8 cellular contexts compared by ENCODE assay signal in the genomic region with DNA sequence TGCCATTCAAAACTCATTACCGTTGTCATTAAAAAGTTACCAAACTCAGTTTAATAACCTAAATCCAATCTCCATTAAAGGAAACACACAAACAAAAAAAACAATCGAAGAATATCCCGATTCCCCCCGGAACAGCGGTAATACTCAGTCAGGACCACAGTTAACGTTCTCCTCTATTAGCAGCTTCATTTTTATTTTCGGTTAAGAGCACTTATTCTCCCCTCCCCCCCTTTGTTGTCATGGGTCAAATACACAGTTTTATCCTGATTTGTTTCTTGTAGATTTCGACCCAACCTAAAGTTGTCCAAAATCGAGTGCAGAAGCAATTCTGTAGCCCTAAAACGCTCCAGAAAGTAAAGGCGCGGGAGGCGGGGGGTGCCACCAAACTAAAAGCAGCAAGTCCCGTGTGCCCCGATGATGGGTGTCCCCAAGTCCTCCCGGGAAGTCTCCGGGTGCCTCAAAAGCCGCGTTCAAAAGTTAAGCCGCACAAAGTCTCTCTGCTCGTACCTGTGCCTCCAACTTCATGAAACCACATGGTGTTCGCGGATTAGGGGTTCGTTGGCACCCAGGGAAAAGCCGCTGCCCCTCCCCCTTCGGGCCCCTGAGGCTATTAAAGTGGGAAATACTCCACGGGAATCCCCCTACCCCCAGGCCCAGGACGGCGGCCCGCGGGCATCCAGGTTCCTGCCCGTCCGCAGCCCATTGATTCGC. TPM values are rescaled to one million over a fixed set of nuclear protein-coding genes. Genes with fewer than 3 reads are reported as not detected.
DNase-seq lines count a peak whose midpoint lies in the region; ATAC-seq and TF ChIP-seq lines count a peak whose summit lies in the region.

No MANE protein-coding gene starts in this region.

- H3K36me3 Mint-ChIP-seq in activated CD4-positive, alpha-beta T cell treated with anti-CD3 and anti-CD28 coated beads for 36 hours (ENCODE audit: low read depth), result peaks cover 35% of the 10 kb centered on the region
- H3K36me3 Mint-ChIP-seq in endodermal cell (ENCODE audit: low read depth) (peaks cover 27% of the 10 kb centered on the region), naive B cell (no peaks in the 10 kb centered on the region)

- H3K9me3 ChIP-seq in endodermal cell (ENCODE audit: control insufficient read depth, low read length) (no peaks in the 10 kb centered on the region), testis (no peaks in the 10 kb centered on the region)

- H3K9ac ChIP-seq in endodermal cell (ENCODE audit: extremely low read depth, low read length, poor library complexity, severe bottlenecking), result peak overlapping the region; percentile 96

- H3K9me3 Mint-ChIP-seq in activated CD4-positive, alpha-beta T cell treated with anti-CD3 and anti-CD28 coated beads for 36 hours (ENCODE audit: low read depth), result no peaks in the 10 kb centered on the region
- H3K9me3 Mint-ChIP-seq in endodermal cell (no peaks in the 10 kb centered on the region), naive B cell (peaks cover 0 to 5% (median 0%) of the 10 kb centered on the region in 7 donors)

- peaks cover 7% of the 10 kb centered on the region for H3K36me3 ChIP-seq in GM06990 (ENCODE audit: control insufficient read depth, insufficient read depth, low read length)
- H3K36me3 ChIP-seq in endodermal cell (ENCODE audit: control insufficient read depth, insufficient read depth, low read length), result peaks cover 39% of the 10 kb centered on the region
- H3K36me3 ChIP-seq in testis (ENCODE audit: low read depth, missing control alignments), result no peaks in the 10 kb centered on the region

- H3K4me1 Mint-ChIP-seq in activated CD4-positive, alpha-beta T cell treated with anti-CD3 and anti-CD28 coated beads for 36 hours, result peaks cover 45% of the 10 kb centered on the region
- H3K4me1 Mint-ChIP-seq in endodermal cell (peaks cover 18% of the 10 kb centered on the region), naive B cell (peaks cover 20 to 48% (median 35%) of the 10 kb centered on the region in 3 donors)

- intact Hi-C loops in activated CD4-positive, alpha-beta T cell treated with anti-CD3 and anti-CD28 coated beads for 36 hours (cut with DNase I, micrococcal nuclease), result loop anchor here (1.0 to 10.0 kb wide), 10 partner anchors 23 to 597 kb away; a partner anchor contains a TSS
- intact Hi-C loops in testis (cut with DNase I; ENCODE audit: low total_unique reads), result no loop called here

- CTCF ChIA-PET in activated CD4-positive, alpha-beta T cell treated with anti-CD3 and anti-CD28 coated beads for 36 hours (lab: Charles Lee), result interaction anchor here (0.5 to 2.9 kb wide), 7 partner anchors 10 to 88 kb away, joined by 3 to 17 read pairs (median 4); no protein-coding TSS in a partner anchor

- DNase-seq in GM06990 (ENCODE audit: extremely low read depth, insufficient read length) (peak; percentile 26), endodermal cell (no peak), naive B cell (no peak), testis (peak; percentile 53), superior temporal gyrus (ENCODE audit: extremely low spot score) (no peak), SKM-1 (lab: John Stamatoyannopoulos, UW; ENCODE audit: unreplicated experiment) (no peak)
- DNase-seq in activated CD4-positive, alpha-beta T cell treated with anti-CD3 and anti-CD28 coated beads for 36 hours, result peak; percentile 69

- peak overlapping the region; percentile 92 for H3K27ac Mint-ChIP-seq in activated CD4-positive, alpha-beta T cell treated with anti-CD3 and anti-CD28 coated beads for 36 hours
- H3K27ac Mint-ChIP-seq in endodermal cell (peak overlapping the region; percentile 91), naive B cell (peak overlapping the region; percentile 81 to 96 (median 94))

- no peak for TF ChIP-seq POLR2A in testis (IDR thresholded peaks at IDR 0.05)

- peak overlapping the region; percentile 92 for H3K4me3 ChIP-seq in GM06990 (replicated peaks; ENCODE audit: low read depth, low read length)
- H3K4me3 ChIP-seq in endodermal cell (ENCODE audit: low read length), result peak overlapping the region; percentile 92
- peak overlapping the region; percentile 95 to 99 for H3K4me3 ChIP-seq in testis

- H3K27me3 Mint-ChIP-seq in activated CD4-positive, alpha-beta T cell treated with anti-CD3 and anti-CD28 coated beads for 36 hours, result no peaks in the 10 kb centered on the region
- H3K27me3 Mint-ChIP-seq in endodermal cell (ENCODE audit: insufficient read depth) (no peaks in the 10 kb centered on the region), naive B cell (no peaks in the 10 kb centered on the region)

- POLR2A ChIA-PET in activated CD4-positive, alpha-beta T cell treated with anti-CD3 and anti-CD28 coated beads for 36 hours (lab: Charles Lee), result interaction anchor here (1.0 to 1.6 kb wide), 2 partner anchors 8 to 20 kb away, joined by 4 read pairs; no protein-coding TSS in a partner anchor

- H3K27ac ChIP-seq in endodermal cell (ENCODE audit: low read depth, low read length) (peak overlapping the region; percentile 98), testis (peak overlapping the region; percentile 94 to 100)

- H3K27me3 ChIP-seq in GM06990 (replicated peaks; ENCODE audit: control insufficient read depth, insufficient read depth, low read length), result no peaks in the 10 kb centered on the region
- no peaks in the 10 kb centered on the region for H3K27me3 ChIP-seq in endodermal cell (ENCODE audit: control insufficient read depth, insufficient read depth, low read length, poor library complexity, severe bottlenecking)
- no peaks in the 10 kb centered on the region for H3K27me3 ChIP-seq in testis

- no peak for TF ChIP-seq CTCF in GM06990 (IDR thresholded peaks at IDR 0.05; ENCODE audit: insufficient read depth, low read length, poor library complexity, severe bottlenecking)
- TF ChIP-seq CTCF in endodermal cell (conservative IDR thresholded peaks at IDR 0.05), result no peak
- no peak for TF ChIP-seq CTCF in testis (IDR thresholded peaks at IDR 0.05)

- H3K4me1 ChIP-seq in endodermal cell (ENCODE audit: control insufficient read depth, insufficient read depth, low read length), result no peaks in the 10 kb centered on the region
- peaks cover 25% of the 10 kb centered on the region for H3K4me1 ChIP-seq in testis

- WGBS in endodermal cell (ENCODE audit: insufficient coverage in 1 of 2, insufficient read length in 1 of 2), 2 experiments, result 1% methylated on average over 28 to 34 of the region's 34 CpGs
- 0% methylated on average over 23 to 34 of the region's 34 CpGs for WGBS in testis, 2 donors

- peak; percentile 11 for ATAC-seq in HG03432 (IDR thresholded peaks at IDR 0.05; ENCODE audit: unreplicated experiment)
- ATAC-seq in activated CD4-positive, alpha-beta T cell treated with anti-CD3 and anti-CD28 coated beads for 36 hours, result peak; percentile 13
- ATAC-seq in naive B cell (ENCODE audit: low read depth in 2 of 2), result peak; percentile 0 to 1

- peak overlapping the region; percentile 97 for H3K4me3 Mint-ChIP-seq in activated CD4-positive, alpha-beta T cell treated with anti-CD3 and anti-CD28 coated beads for 36 hours
- H3K4me3 Mint-ChIP-seq in endodermal cell (peak overlapping the region; percentile 86), naive B cell (peak overlapping the region; percentile 87 to 98 (median 91))

RNA-seq across cellular contexts. Expression of a gene that starts 1.0 kb away (rescaled TPM):
- total RNA-seq in activated CD4-positive, alpha-beta T cell treated with anti-CD3 and anti-CD28 coated beads for 36 hours, result 100 to 1,000 TPM; 594 to 727 TPM
- total RNA-seq in endodermal cell, result 100 to 1,000 TPM; 586 to 714 TPM
- 640 TPM for polyA plus RNA-seq in endodermal cell (2013, experiment 1 of 2)
- polyA plus RNA-seq in endodermal cell (2013, experiment 2 of 2), result 584 TPM
- 100 to 1,000 TPM; 260 to 424 (median 363) TPM for polyA plus RNA-seq in naive B cell (ENCODE audit: low read depth in 6 of 6)
- 100 to 1,000 TPM in 1 of 2 donors, 10 to 100 TPM in 1; 92.3 to 102 TPM for total RNA-seq in testis
- 484 TPM for polyA plus RNA-seq in testis (ENCODE audit: insufficient read depth, low read depth, low replicate concordance)

RNA-seq across cellular contexts. Expression of a gene that starts 23.7 kb away (rescaled TPM):
- total RNA-seq in activated CD4-positive, alpha-beta T cell treated with anti-CD3 and anti-CD28 coated beads for 36 hours, result 100 to 1,000 TPM; 130 to 160 TPM
- total RNA-seq in endodermal cell, result 100 to 1,000 TPM; 105 to 117 TPM
- polyA plus RNA-seq in endodermal cell (2013, experiment 1 of 2), result 61.6 TPM
- 57.0 TPM for polyA plus RNA-seq in endodermal cell (2013, experiment 2 of 2)
- polyA plus RNA-seq in naive B cell (ENCODE audit: low read depth in 6 of 6), result 10 to 100 TPM; 11.7 to 41.1 (median 33.4) TPM
- total RNA-seq in testis, result 10 to 100 TPM; 57.8 to 76.1 TPM
- 52.6 TPM for polyA plus RNA-seq in testis (ENCODE audit: insufficient read depth, low read depth, low replicate concordance)

RNA-seq across cellular contexts. Expression of a gene that starts 27.5 kb away (rescaled TPM):
- 100 to 1,000 TPM; 234 to 238 TPM for total RNA-seq in activated CD4-positive, alpha-beta T cell treated with anti-CD3 and anti-CD28 coated beads for 36 hours
- total RNA-seq in endodermal cell, result 100 to 1,000 TPM; 148 to 156 TPM
- 352 TPM for polyA plus RNA-seq in endodermal cell (2013, experiment 1 of 2)
- polyA plus RNA-seq in endodermal cell (2013, experiment 2 of 2), result 339 TPM
- 10 to 100 TPM; 56.8 to 80.5 (median 72.7) TPM for polyA plus RNA-seq in naive B cell (ENCODE audit: low read depth in 6 of 6)
- total RNA-seq in testis, result 100 to 1,000 TPM; 234 to 371 TPM
- 758 TPM for polyA plus RNA-seq in testis (ENCODE audit: insufficient read depth, low read depth, low replicate concordance)

RNA-seq across cellular contexts. Expression of a gene that starts 50.2 kb away (rescaled TPM):
- 10 to 100 TPM; 51.7 to 61.5 TPM for total RNA-seq in activated CD4-positive, alpha-beta T cell treated with anti-CD3 and anti-CD28 coated beads for 36 hours
- total RNA-seq in endodermal cell (10 to 100 TPM; 69.1 to 80.3 TPM), testis (10 to 100 TPM; 76.5 to 83.6 TPM)
- 71.1 TPM for polyA plus RNA-seq in endodermal cell (2013, experiment 1 of 2)
- 57.0 TPM for polyA plus RNA-seq in endodermal cell (2013, experiment 2 of 2)
- polyA plus RNA-seq in naive B cell (ENCODE audit: low read depth in 6 of 6) (100 to 1,000 TPM in 3 of 6 donors, 10 to 100 TPM in 3; 85.0 to 136 (median 111) TPM), testis (ENCODE audit: insufficient read depth, low read depth, low replicate concordance) (22.2 TPM)

Comparison
In these comparisons a context has a peak if more than half of its experiments do, and no peak if none do; other contexts are left out.
1. DNase-seq: peak in GM06990 (single experiment), activated CD4-positive, alpha-beta T cell treated with anti-CD3 and anti-CD28 coated beads for 36 hours (single experiment) and testis (single experiment); none in endodermal cell (single experiment), naive B cell (single experiment), superior temporal gyrus (single experiment) and SKM-1 (single experiment).
2. RNA of a gene that starts 1.0 kb away (total RNA-seq): 594 to 727 TPM in activated CD4-positive, alpha-beta T cell treated with anti-CD3 and anti-CD28 coated beads for 36 hours and 586 to 714 TPM in endodermal cell; 92.3 to 102 TPM in testis; every median in the first group is over 4 times any median in the second.
3. Peak in every context shown above with its lines, with median percentiles within 50 percentile points of each other: H3K4me3 ChIP-seq, ATAC-seq, H3K27ac Mint-ChIP-seq and H3K4me3 Mint-ChIP-seq.